Comparison of ENCODE assay signal across 8 cellular contexts in the genomic region with DNA sequence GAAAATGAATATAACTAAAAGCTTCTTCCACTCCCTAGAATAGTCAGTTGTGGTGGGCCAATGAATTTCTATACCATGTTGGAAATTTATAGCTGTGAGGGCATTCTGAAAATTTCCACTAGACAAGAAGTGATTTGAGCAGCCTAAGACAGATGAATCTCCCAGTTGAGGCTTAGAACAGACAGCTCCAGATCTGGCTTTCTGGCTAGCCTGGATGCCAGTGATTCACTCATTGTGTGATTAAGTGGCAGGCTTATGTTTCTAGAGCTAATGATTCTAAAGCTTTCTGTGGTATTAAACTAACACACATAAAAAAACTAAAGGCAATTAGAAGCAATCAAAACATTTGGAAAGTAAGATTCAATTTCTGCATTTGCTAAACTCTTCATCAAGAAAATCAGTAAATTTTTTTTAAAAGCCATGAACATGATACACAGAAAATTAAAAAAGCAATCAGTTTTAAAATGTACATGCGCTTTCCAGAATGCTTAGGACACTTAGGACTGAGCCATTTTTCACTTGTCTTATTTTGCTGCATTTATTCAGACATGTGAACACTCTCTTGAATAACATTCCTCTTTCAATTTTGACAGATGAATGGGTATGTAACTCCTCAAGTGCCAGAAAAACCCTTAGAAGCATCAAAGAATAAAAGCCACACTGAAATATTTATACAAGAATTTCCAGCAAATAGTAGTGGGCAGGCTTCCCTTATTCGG.
A peak's percentile ranks its signal among the peaks of the same experiment; 100 is the strongest.
DNase-seq lines count a peak whose midpoint lies in the region; ATAC-seq and TF ChIP-seq lines count a peak whose summit lies in the region.

No MANE protein-coding gene starts in this region.

- peak overlapping the region; percentile 62 for H3K4me3 Mint-ChIP-seq in activated T-cell treated with anti-CD3 and anti-CD28 coated beads, Interleukin-2, amount 50 U/mL, for 24 hours
- no peak overlapping the region for H3K4me3 Mint-ChIP-seq in chondrocyte (ENCODE audit: unreplicated experiment)

- H3K9me3 Mint-ChIP-seq in activated T-cell treated with anti-CD3 and anti-CD28 coated beads, Interleukin-2, amount 50 U/mL, for 24 hours = peaks cover 3% of the 10 kb centered on the region
- H3K9me3 Mint-ChIP-seq in chondrocyte (ENCODE audit: low read depth) = peaks cover under 1% of the 10 kb centered on the region

- no peaks in the 10 kb centered on the region for H3K27me3 ChIP-seq in SJSA1 (replicated peaks)
- H3K27me3 ChIP-seq in fibroblast of lung (ENCODE audit: control insufficient read depth, insufficient read depth, low read length) = peaks cover 2% of the 10 kb centered on the region

- peak overlapping the region; percentile 81 for H3K27ac Mint-ChIP-seq in activated T-cell treated with anti-CD3 and anti-CD28 coated beads, Interleukin-2, amount 50 U/mL, for 24 hours
- H3K27ac Mint-ChIP-seq in chondrocyte (ENCODE audit: unreplicated experiment) = no peak overlapping the region

- H3K36me3 Mint-ChIP-seq in activated T-cell treated with anti-CD3 and anti-CD28 coated beads, Interleukin-2, amount 50 U/mL, for 24 hours (ENCODE audit: low read depth) = no peaks in the 10 kb centered on the region
- H3K36me3 Mint-ChIP-seq in chondrocyte (ENCODE audit: low read depth) = no peaks in the 10 kb centered on the region

- DNase-seq in activated T-cell treated with anti-CD3 and anti-CD28 coated beads, Interleukin-2, amount 50 U/mL, for 24 hours = no peak
- no peak for DNase-seq in activated T-cell treated with anti-CD3 and anti-CD28 coated beads, Interleukin-2, amount 50 U/mL, for 1 hour
- DNase-seq in SJSA1 (ENCODE audit: low read depth in 1 of 2, low spot score in 2 of 2) (no peak), fibroblast of lung (ENCODE audit: low read depth in 2 of 2) (peak in 1 of 2 donors; percentile 57), stromal cell of bone marrow (ENCODE audit: low read depth) (peak; percentile 41), NCI-H2171 (lab: John Stamatoyannopoulos, UW) (no peak), chondrocyte (ENCODE audit: low spot score) (no peak)

- H3K4me1 ChIP-seq in SJSA1 (replicated peaks) = peaks cover 5% of the 10 kb centered on the region; the same call in 1 of the 2 replicates
- no peaks in the 10 kb centered on the region for H3K4me1 ChIP-seq in fibroblast of lung (ENCODE audit: control insufficient read depth, extremely low read depth, insufficient read depth, low read length)

- H3K36me3 ChIP-seq in SJSA1 = no peaks in the 10 kb centered on the region
- no peaks in the 10 kb centered on the region for H3K36me3 ChIP-seq in fibroblast of lung (ENCODE audit: control insufficient read depth, insufficient read depth, low read length)

- H3K9ac ChIP-seq in fibroblast of lung (ENCODE audit: insufficient read depth, low read length) = no peak overlapping the region

- no peaks in the 10 kb centered on the region for H4K20me1 ChIP-seq in fibroblast of lung (ENCODE audit: control insufficient read depth, extremely low read depth, insufficient read depth, low read length)

- no peaks in the 10 kb centered on the region for H3K9me3 ChIP-seq in SJSA1 (replicated peaks)
- no peaks in the 10 kb centered on the region for H3K9me3 ChIP-seq in fibroblast of lung (ENCODE audit: control insufficient read depth, insufficient read depth, low read depth, low read length)

- peaks cover 24% of the 10 kb centered on the region for H3K4me1 Mint-ChIP-seq in activated T-cell treated with anti-CD3 and anti-CD28 coated beads, Interleukin-2, amount 50 U/mL, for 24 hours (ENCODE audit: low read depth)
- H3K4me1 Mint-ChIP-seq in chondrocyte (ENCODE audit: low read depth) = peaks cover 16% of the 10 kb centered on the region

- no peaks in the 10 kb centered on the region for H3K27me3 Mint-ChIP-seq in activated T-cell treated with anti-CD3 and anti-CD28 coated beads, Interleukin-2, amount 50 U/mL, for 24 hours
- H3K27me3 Mint-ChIP-seq in chondrocyte (ENCODE audit: low read depth) = no peaks in the 10 kb centered on the region

- peak overlapping the region; percentile 88 for H3K4me2 ChIP-seq in fibroblast of lung (ENCODE audit: extremely low read depth, insufficient read depth, low read length)

- TF ChIP-seq CTCF in fibroblast of lung (conservative IDR thresholded peaks at IDR 0.05 in 1 of 2, IDR thresholded peaks at IDR 0.05 in 1 of 2; ENCODE audit: low read depth in 1 of 2, low read length in 2 of 2) = no peak
- TF ChIP-seq CTCF in chondrocyte (IDR thresholded peaks at IDR 0.05) = no peak

- H3K4me3 ChIP-seq in SJSA1 (peak overlapping the region; percentile 13), fibroblast of lung (replicated peaks in 1 of 4; ENCODE audit: control extremely low read depth in 1 of 4, insufficient read depth in 1 of 4, low read depth in 3 of 4, low read length in 4 of 4) (peak overlapping the region; percentile 9 to 46 (median 39))

- no peaks in the 10 kb centered on the region for H3K79me2 ChIP-seq in fibroblast of lung (ENCODE audit: control insufficient read depth, insufficient read depth, low read length)

- H3K27ac ChIP-seq in SJSA1 (peak overlapping the region; percentile 12; the same call in 1 of the 2 replicates), fibroblast of lung (ENCODE audit: insufficient read depth, low read length) (no peak overlapping the region)

- peak overlapping the region; percentile 90 for H2AFZ ChIP-seq in fibroblast of lung (ENCODE audit: low read length)

- ATAC-seq in HG02885 (IDR thresholded peaks at IDR 0.05; ENCODE audit: poor library complexity, unreplicated experiment) = no peak
